8 cellular contexts compared by ENCODE assay signal in the genomic region with DNA sequence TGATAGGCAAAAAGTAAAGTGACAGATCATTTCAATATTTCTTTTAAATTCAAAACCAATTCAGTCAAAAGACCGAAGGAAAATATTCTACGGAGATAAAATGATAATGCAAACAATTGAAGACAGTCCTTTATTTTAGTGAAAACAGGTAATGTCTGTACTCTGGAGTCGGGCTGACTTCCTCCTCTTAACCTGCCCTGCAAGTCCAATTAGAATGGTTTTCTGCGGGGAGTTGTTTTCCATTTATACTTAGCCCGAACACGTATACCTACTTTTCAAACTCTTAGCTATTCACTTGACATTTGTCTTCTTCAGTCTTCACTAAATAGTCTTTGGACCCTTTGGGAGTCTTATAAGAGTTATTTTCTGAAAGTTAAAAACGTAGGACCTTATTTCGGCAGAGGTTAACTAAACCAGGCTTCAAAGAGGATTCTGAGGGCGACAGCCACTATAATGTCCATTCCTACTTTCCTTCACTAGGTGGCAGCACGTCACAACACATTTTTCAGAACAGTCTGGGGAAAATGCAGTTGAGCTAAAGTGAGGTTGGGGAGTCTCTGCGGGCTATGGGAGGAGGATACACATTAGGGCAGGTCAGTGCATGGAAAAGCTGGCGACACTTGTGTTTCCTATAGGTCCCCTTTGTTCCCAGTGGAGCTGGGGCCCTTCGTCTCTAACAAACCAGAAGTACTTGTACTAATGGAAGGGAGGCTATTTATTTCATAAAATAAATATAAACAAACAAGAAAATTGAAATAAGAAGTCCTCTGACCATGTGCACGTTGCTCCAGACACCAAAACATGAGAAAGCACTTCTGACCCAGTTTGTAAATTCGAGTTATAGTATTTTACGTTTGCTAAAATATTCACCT.
A peak's percentile ranks its signal among the peaks of the same experiment; 100 is the strongest.
DNase-seq lines count a peak whose midpoint lies in the region; ATAC-seq and TF ChIP-seq lines count a peak whose summit lies in the region.

No MANE protein-coding gene starts in this region.

- TF ChIP-seq POLR2A in gastroesophageal sphincter (IDR thresholded peaks at IDR 0.05) = no peak

- WGBS in gastroesophageal sphincter (ENCODE audit: low coverage in 1 of 2), 2 donors = 16 to 23% methylated on average over 13 to 16 of the region's 16 CpGs

- peaks cover 8 to 19% (median 12%) of the 10 kb centered on the region in 3 donors for H3K4me1 ChIP-seq in gastroesophageal sphincter

- TF ChIP-seq EP300 in gastroesophageal sphincter (IDR thresholded peaks at IDR 0.05) = no peak

- TF ChIP-seq CTCF in GM13977 (IDR thresholded peaks at IDR 0.05; ENCODE audit: extremely low read depth, insufficient read depth, missing control alignments) (peak; percentile 84), HL-60 (IDR thresholded peaks at IDR 0.05; ENCODE audit: insufficient read depth, low read length) (peak; percentile 68), gastroesophageal sphincter (IDR thresholded peaks at IDR 0.05) (peak; percentile 62 to 86 (median 83)), omental fat pad (IDR thresholded peaks at IDR 0.05) (peak in 1 of 3 donors; percentile 7)

- no peaks in the 10 kb centered on the region for H3K9me3 ChIP-seq in gastroesophageal sphincter

- no peaks in the 10 kb centered on the region for H3K36me3 ChIP-seq in gastroesophageal sphincter

- ATAC-seq in gastroesophageal sphincter (peak; percentile 61), omental fat pad (ENCODE audit: low FRiP score) (peak; percentile 16), HG02588 (IDR thresholded peaks at IDR 0.05; ENCODE audit: unreplicated experiment) (no peak)

- H3K27me3 ChIP-seq in HL-60 (ENCODE audit: insufficient read depth, poor library complexity, severe bottlenecking) (peaks cover 3% of the 10 kb centered on the region), gastroesophageal sphincter (no peaks in the 10 kb centered on the region)

- peak; percentile 46 for DNase-seq in AG08396 (ENCODE audit: low spot score)
- peak; percentile 20 for DNase-seq in GM13977 (ENCODE audit: low spot score)
- peak; percentile 11 to 38 for DNase-seq in HL-60 (ENCODE audit: low read depth in 1 of 2, low spot score in 1 of 2)
- DNase-seq in NCI-H82 treated with DMSO at 0.1 percent for 48 hours (lab: John Stamatoyannopoulos, UW; ENCODE audit: unreplicated experiment) = peak; percentile 63
- DNase-seq in activated T-cell treated with anti-CD3 and anti-CD28 coated beads, Interleukin-2, amount 50 U/mL, for 48 hours = peak; percentile 39 to 45
- no peak for DNase-seq in omental fat pad (ENCODE audit: low spot score)

- H3K4me3 ChIP-seq in HL-60 (replicated peaks; ENCODE audit: insufficient read depth, low read length) = no peak overlapping the region
- peak overlapping the region; percentile 11 to 17 for H3K4me3 ChIP-seq in gastroesophageal sphincter

- no peak overlapping the region for H3K27ac ChIP-seq in HL-60 (replicated peaks)
- peak overlapping the region in 3 of 4 donors; percentile 51 to 72 (median 60) for H3K27ac ChIP-seq in gastroesophageal sphincter

- in situ Hi-C loops in GM13977 (cut with MboI; ENCODE audit: low pct_unique_long_range_greater_than_20kb, low sequenced_read_pairs, unreplicated experiment) = no loop called here
